In the genomic region with DNA sequence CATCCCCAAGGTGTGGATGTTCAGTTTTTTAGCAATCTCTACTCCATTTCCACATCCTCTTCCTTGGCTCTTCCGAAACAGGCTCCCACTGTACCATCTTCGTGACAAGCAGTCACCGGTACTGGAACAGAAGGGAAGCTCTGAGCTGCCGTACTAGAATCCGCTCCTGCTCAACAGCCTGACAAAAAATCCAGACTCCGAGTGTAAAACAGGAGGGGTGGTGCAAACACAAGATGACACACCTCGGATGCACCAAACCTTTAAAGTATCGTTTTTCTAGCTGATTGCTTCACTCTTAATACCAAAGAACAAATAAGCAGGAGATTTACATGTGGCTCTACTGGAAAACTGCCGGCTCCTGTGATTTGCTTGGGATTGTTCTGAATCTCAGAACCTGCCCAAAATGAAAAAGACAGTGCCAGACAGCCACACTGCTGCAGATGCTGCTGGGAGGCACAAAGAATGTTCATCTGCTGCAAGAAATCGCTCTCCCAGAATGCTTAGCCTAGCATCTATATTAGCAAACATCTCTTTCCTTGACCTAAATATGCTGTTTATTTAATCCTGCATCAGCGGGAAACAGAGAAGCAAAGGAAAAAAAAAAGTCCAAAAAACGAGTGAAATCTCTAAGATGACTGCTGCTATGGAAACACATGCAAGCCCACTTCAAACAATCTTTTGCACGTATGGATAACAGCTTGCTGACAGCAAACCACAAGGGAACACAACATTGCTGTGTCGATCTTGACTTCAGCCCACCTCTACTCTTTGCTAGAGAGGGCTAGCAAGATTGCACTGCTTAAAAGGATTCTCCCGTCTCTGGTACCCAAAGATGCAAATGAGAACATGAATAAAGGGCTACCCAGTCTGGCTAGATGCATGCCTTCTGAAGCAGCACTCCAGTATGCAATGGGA, we compare ENCODE assay signal across 13 cellular contexts. TPM values are rescaled to one million over a fixed set of nuclear protein-coding genes. Genes with fewer than 3 reads are reported as not detected.
DNase-seq lines count a peak whose midpoint lies in the region; ATAC-seq and TF ChIP-seq lines count a peak whose summit lies in the region.
"Had no signal": no experiment of that assay in that cellular context is flagged by ENCODE, and none has a peak within 500 bp of the region (broad histone marks: within the 10 kb centered on the region; RNA-seq: fewer than 3 reads in every experiment).

No MANE protein-coding gene starts in this region.

- peak overlapping the region; percentile 22 for H3K27ac Mint-ChIP-seq in activated CD8-positive, alpha-beta T cell treated with anti-CD3 and anti-CD28 coated beads, Interleukin-2, amount 10 ng/mL, durations not matched to agents 7 days and 5 days

- POLR2A ChIA-PET in activated CD8-positive, alpha-beta T cell treated with anti-CD3 and anti-CD28 coated beads, Interleukin-2, amount 10 ng/mL, durations not matched to agents 7 days and 5 days (lab: Charles Lee), result interaction anchor here (2.1 kb wide), 1 partner anchor 15 kb away, joined by 5 read pairs; no protein-coding TSS in a partner anchor

- peaks cover 7% of the 10 kb centered on the region for H3K36me3 Mint-ChIP-seq in activated CD8-positive, alpha-beta T cell treated with anti-CD3 and anti-CD28 coated beads, Interleukin-2, amount 10 ng/mL, durations not matched to agents 7 days and 5 days (ENCODE audit: low read depth)

- no peaks in the 10 kb centered on the region for H3K9me3 Mint-ChIP-seq in activated CD8-positive, alpha-beta T cell treated with anti-CD3 and anti-CD28 coated beads, Interleukin-2, amount 10 ng/mL, durations not matched to agents 7 days and 5 days (ENCODE audit: insufficient read depth)

- H3K4me3 ChIP-seq in fibroblast of mammary gland (ENCODE audit: control insufficient read depth, low read depth, low read length), result no peak overlapping the region
- H3K4me3 ChIP-seq: prostate gland, thoracic aorta had no signal

- peak; percentile 83 for ATAC-seq in activated CD8-positive, alpha-beta T cell treated with anti-CD3 and anti-CD28 coated beads, Interleukin-2, amount 10 ng/mL, durations not matched to agents 7 days and 5 days
- ATAC-seq in stimulated activated naive CD8-positive, alpha-beta T cell treated with anti-CD3 and anti-CD28 coated beads, Interleukin-15, Interleukin-2, amounts not matched to agents 100 U/mL and 50 U/mL, for 24 hours, result peak; percentile 46
- ATAC-seq: left cardiac atrium, PC-3 had no signal

- TF ChIP-seq CTCF in fibroblast of mammary gland (conservative IDR thresholded peaks at IDR 0.05; ENCODE audit: control insufficient read depth, insufficient read depth, low read depth, low read length), result no peak

- peaks cover 29% of the 10 kb centered on the region for H3K4me1 Mint-ChIP-seq in activated CD8-positive, alpha-beta T cell treated with anti-CD3 and anti-CD28 coated beads, Interleukin-2, amount 10 ng/mL, durations not matched to agents 7 days and 5 days (ENCODE audit: low read depth)

- H3K4me3 Mint-ChIP-seq in activated CD8-positive, alpha-beta T cell treated with anti-CD3 and anti-CD28 coated beads, Interleukin-2, amount 10 ng/mL, durations not matched to agents 7 days and 5 days, result no peak overlapping the region

- in situ Hi-C loops in G401 (cut with HindIII; ENCODE audit: low sequenced_read_pairs), result no loop called here

- DNase-seq in G401 (ENCODE audit: low spot score), result peak; percentile 86
- no peak for DNase-seq in activated CD8-positive, alpha-beta T cell treated with anti-CD3 and anti-CD28 coated beads, Interleukin-2, amount 10 ng/mL, durations not matched to agents 7 days and 5 days
- peak; percentile 33 for DNase-seq in fibroblast of mammary gland (ENCODE audit: low read depth)
- no peak for DNase-seq in stimulated activated naive CD8-positive, alpha-beta T cell treated with anti-CD3 and anti-CD28 coated beads, Interleukin-15, Interleukin-2, amounts not matched to agents 100 U/mL and 50 U/mL, for 24 hours
- DNase-seq in NOMO-1 treated with dmso at 0.1 percent for 144 hours (lab: John Stamatoyannopoulos, UW; ENCODE audit: unreplicated experiment), result no peak
- no peak for DNase-seq in activated CD4-positive, CD25-positive, alpha-beta regulatory T cell (lab: John Stamatoyannopoulos, UW)
- DNase-seq in OCI-M1 (lab: John Stamatoyannopoulos, UW), result no peak
- DNase-seq: activated naive CD4-positive, alpha-beta T cell treated with Interleukin-2 at 50 U/mL for 16 hours; left cardiac atrium; MV-4-11; PC-3 had no signal

- CTCF ChIA-PET in activated CD8-positive, alpha-beta T cell treated with anti-CD3 and anti-CD28 coated beads, Interleukin-2, amount 10 ng/mL, durations not matched to agents 7 days and 5 days (lab: Charles Lee), result interaction anchor here (3.4 kb wide), 1 partner anchor 13 kb away, joined by 17 read pairs; no protein-coding TSS in a partner anchor

- no peaks in the 10 kb centered on the region for H3K27me3 Mint-ChIP-seq in activated CD8-positive, alpha-beta T cell treated with anti-CD3 and anti-CD28 coated beads, Interleukin-2, amount 10 ng/mL, durations not matched to agents 7 days and 5 days (ENCODE audit: low read depth)

RNA-seq across cellular contexts. Expression of a gene that starts 38.0 kb away (rescaled TPM):
- total RNA-seq in G401 (2014; rRNA removed; shearing (Covaris generic)), result 0.18 and 0.51 TPM in 2 replicates
- total RNA-seq in activated CD8-positive, alpha-beta T cell treated with anti-CD3 and anti-CD28 coated beads, Interleukin-2, amount 10 ng/mL, durations not matched to agents 7 days and 5 days, result 100 to 1,000 TPM in 1 of 2 experiments, 10 to 100 TPM in 1; 92.4 to 100 TPM

Comparison
In these comparisons a context has a peak if more than half of its experiments do, and no peak if none do; other contexts are left out.
1. DNase-seq: peak in G401 (single experiment) and fibroblast of mammary gland (single experiment); none in activated CD8-positive, alpha-beta T cell treated with anti-CD3 and anti-CD28 coated beads, Interleukin-2, amount 10 ng/mL, durations not matched to agents 7 days and 5 days (single experiment), stimulated activated naive CD8-positive, alpha-beta T cell treated with anti-CD3 and anti-CD28 coated beads, Interleukin-15, Interleukin-2, amounts not matched to agents 100 U/mL and 50 U/mL, for 24 hours (single experiment), NOMO-1 treated with dmso at 0.1 percent for 144 hours (single experiment), activated CD4-positive, CD25-positive, alpha-beta regulatory T cell (0 of 4) and OCI-M1 (single experiment).
2. RNA of a gene that starts 38.0 kb away (total RNA-seq): 92.4 to 100 TPM in activated CD8-positive, alpha-beta T cell treated with anti-CD3 and anti-CD28 coated beads, Interleukin-2, amount 10 ng/mL, durations not matched to agents 7 days and 5 days; 0.18 to 0.51 TPM in G401; every median in the first group is over 10 times any median in the second.